In genomic region chr20:4819901-4820300, GRCh38 we compare ENCODE assay signal across 28 cellular contexts. TPM values are rescaled to one million over a fixed set of nuclear protein-coding genes. Genes with fewer than 3 reads are reported as not detected.
DNase-seq lines count a peak whose midpoint lies in the region; ATAC-seq and TF ChIP-seq lines count a peak whose summit lies in the region.
"Had no signal": no experiment of that assay in that cellular context is flagged by ENCODE, and none has a peak within 500 bp of the region (broad histone marks: within the 10 kb centered on the region; RNA-seq: fewer than 3 reads in every experiment).

No MANE protein-coding gene starts in this region.

- H3K9me3 ChIP-seq in IMR-90 (ENCODE audit: control insufficient read depth, insufficient read depth, low read length) (no peaks in the 10 kb centered on the region), gastrocnemius medialis (no peaks in the 10 kb centered on the region)
- H3K9me3 ChIP-seq: ascending aorta, pancreas, Peyer's patch, upper lobe of right lung had no signal

- no peak overlapping the region for H2AK9ac ChIP-seq in IMR-90 (replicated peaks; ENCODE audit: low read depth, low read length, poor library complexity)

- no peak overlapping the region for H3K9ac ChIP-seq in IMR-90 (ENCODE audit: low read depth, low read length)
- H3K9ac ChIP-seq: BLaER1 had no signal

- 100% methylated on average over 2 of the region's 4 CpGs; no CpG with 5 or more reads in 1 of the 2 experiments for WGBS in IMR-90 (ENCODE audit: extremely low coverage in 2 of 2, insufficient read length in 1 of 2), 2 experiments

- H2BK15ac ChIP-seq in IMR-90 (ENCODE audit: low read depth, low read length), result no peak overlapping the region

- H3K27ac Mint-ChIP-seq in CD14-positive monocyte, result peak overlapping the region; percentile 14 to 96 (median 81)
- H3K27ac Mint-ChIP-seq in naive thymus-derived CD8-positive, alpha-beta T cell, result peak overlapping the region in 7 of 10 donors; percentile 33 to 82 (median 63)
- H3K27ac Mint-ChIP-seq: activated naive CD8-positive, alpha-beta T cell treated with anti-CD3 and anti-CD28 coated beads for 36 hours; WTC11 had no signal

- H3K4me3 ChIP-seq in IMR-90 (ENCODE audit: insufficient read depth, low read depth, low read length) (no peak overlapping the region), gastrocnemius medialis (no peak overlapping the region)
- H3K4me3 ChIP-seq: ascending aorta, BLaER1, pancreas, Peyer's patch, upper lobe of right lung had no signal

- H3K79me1 ChIP-seq in IMR-90 (ENCODE audit: low read depth in 1 of 2, low read length in 2 of 2), result no peaks in the 10 kb centered on the region; a peak in 1 of 4 replicates

- no peak overlapping the region for H3K4me2 ChIP-seq in IMR-90 (ENCODE audit: low read depth, low read length)

- ATAC-seq in IMR-90 (ENCODE audit: low read depth) (no peak), gastrocnemius medialis (no peak), HG03439 (IDR thresholded peaks at IDR 0.05; ENCODE audit: unreplicated experiment) (no peak)
- ATAC-seq in naive thymus-derived CD8-positive, alpha-beta T cell, result no peak
- ATAC-seq: HepG2, left ventricle myocardium superior, pancreas, WTC11 had no signal

- no peak for TF ChIP-seq RAD21 in IMR-90 (IDR thresholded peaks at IDR 0.05; ENCODE audit: low read length)

- POLR2A ChIA-PET in IMR-90 (lab: Charles Lee; ENCODE audit: unreplicated experiment), result no interaction called here
- POLR2A ChIA-PET in naive thymus-derived CD8-positive, alpha-beta T cell (lab: Charles Lee), result interaction anchor here (0.7 to 0.8 kb wide), 2 partner anchors 10 to 20 kb away, joined by 3 to 4 read pairs; no protein-coding TSS in a partner anchor

- peaks cover 8% of the 10 kb centered on the region; the same call in 1 of the 2 replicates for H4K20me1 ChIP-seq in IMR-90 (ENCODE audit: insufficient read depth, low read length)

- H2BK5ac ChIP-seq in IMR-90 (ENCODE audit: low read depth, low read length, poor library complexity, severe bottlenecking), result no peak overlapping the region

- dilution Hi-C loops in IMR-90 (cut with HindIII; ENCODE audit: low sequenced_read_pairs, unreplicated experiment), result no loop called here

- H3K9me1 ChIP-seq in IMR-90 (ENCODE audit: insufficient read depth, low read length), result no peaks in the 10 kb centered on the region

- in situ Hi-C loops in IMR-90 (cut with MboI; ENCODE audit: low sequenced_read_pairs) (no loop called here), gastrocnemius medialis (cut with MboI; ENCODE audit: low sequenced_read_pairs in 4 of 4) (no loop called here)

- H3K4me1 ChIP-seq in IMR-90 (ENCODE audit: control insufficient read depth, insufficient read depth, low read length) (peaks cover 15% of the 10 kb centered on the region), gastrocnemius medialis (peaks cover 0 to 9% of the 10 kb centered on the region in 2 donors)

- TF ChIP-seq POLR2A in IMR-90 (IDR thresholded peaks at IDR 0.05; ENCODE audit: low read depth, low read length), result no peak
- no peak for TF ChIP-seq POLR2A in gastrocnemius medialis (IDR thresholded peaks at IDR 0.05)

- BruUV-seq in IMR-90 (replicated peaks; lab: Mats Ljungman, UMichigan), result no TSS peak

- H3K36me3 ChIP-seq in IMR-90 (ENCODE audit: control insufficient read depth, insufficient read depth, low read length) (peaks cover 8% of the 10 kb centered on the region; the same call in 1 of the 2 replicates), gastrocnemius medialis (no peaks in the 10 kb centered on the region)
- H3K36me3 ChIP-seq: ascending aorta, pancreas, Peyer's patch, upper lobe of right lung had no signal

- no peak overlapping the region for H2AFZ ChIP-seq in IMR-90 (replicated peaks; ENCODE audit: low read length, poor library complexity)

- no peak overlapping the region for H2BK120ac ChIP-seq in IMR-90 (ENCODE audit: low read depth, low read length)

- no peak overlapping the region for H4K8ac ChIP-seq in IMR-90 (ENCODE audit: low read depth in 2 of 2, low read length in 2 of 2)

- H3K4me3 Mint-ChIP-seq in CD14-positive monocyte, result peak overlapping the region in 1 of 2 donors; percentile 30
- H3K4me3 Mint-ChIP-seq in naive thymus-derived CD8-positive, alpha-beta T cell, result peak overlapping the region in 1 of 10 donors; percentile 29
- H3K4me3 Mint-ChIP-seq: activated naive CD8-positive, alpha-beta T cell treated with anti-CD3 and anti-CD28 coated beads for 36 hours; nephron progenitor cell; WTC11 had no signal

- DNase-seq in CD14-positive monocyte (ENCODE audit: low spot score) (no peak), IMR-90 (no peak), gastrocnemius medialis (no peak), NCI-H2171 treated with DMSO at 0.1 percent for 48 hours (lab: John Stamatoyannopoulos, UW) (no peak)
- DNase-seq in naive thymus-derived CD8-positive, alpha-beta T cell, result no peak
- DNase-seq in activated CD4-positive, alpha-beta T cell treated with anti-CD3 and anti-CD28 coated beads for 48 hours, result no peak
- DNase-seq: ACHN; activated CD4-positive, alpha-beta T cell treated with anti-CD3 and anti-CD28 coated beads, Interleukin-2, amount 50 U/mL, for 48 hours; activated CD8-positive, alpha-beta memory T cell treated with anti-CD3 and anti-CD28 coated beads, Interleukin-2, amount 50 U/mL, for 48 hours; activated naive CD8-positive, alpha-beta T cell treated with anti-CD3 and anti-CD28 coated beads for 36 hours; dermis blood vessel endothelial cell; left ventricle myocardium superior; NCI-H1092 treated with DMSO at 0.1 percent for 48 hours; NCI-H187 treated with DMSO at 0.1 percent for 48 hours; NCI-H524; nephron progenitor cell; NK-92 treated with Interleukin-12 subunit alpha and Interleukin-12 subunit beta, amount 100 ng/mL, for 24 hours; pancreas; Peyer's patch; retina; SW 1271; upper lobe of right lung had no signal

- H3K14ac ChIP-seq in IMR-90 (replicated peaks; ENCODE audit: low read depth, low read length), result no peak overlapping the region

- H2AK5ac ChIP-seq in IMR-90 (ENCODE audit: low read depth, low read length), result no peak overlapping the region

- H3K4me1 Mint-ChIP-seq in CD14-positive monocyte, result peaks cover 75% of the 10 kb centered on the region
- peaks cover 26 to 63% (median 55%) of the 10 kb centered on the region in 4 donors for H3K4me1 Mint-ChIP-seq in naive thymus-derived CD8-positive, alpha-beta T cell

- no peak overlapping the region for H3K56ac ChIP-seq in IMR-90 (ENCODE audit: extremely low read depth, insufficient read depth, low read length)

- no peak overlapping the region for H3K18ac ChIP-seq in IMR-90 (ENCODE audit: low read depth, low read length)

- H2BK20ac ChIP-seq in IMR-90 (ENCODE audit: low read depth, low read length), result no peak overlapping the region

- H3K9me3 Mint-ChIP-seq in CD14-positive monocyte, result peaks cover 0 to 2% (median 0%) of the 10 kb centered on the region in 7 donors
- H3K9me3 Mint-ChIP-seq in naive thymus-derived CD8-positive, alpha-beta T cell, result no peaks in the 10 kb centered on the region
- H3K9me3 Mint-ChIP-seq: activated naive CD8-positive, alpha-beta T cell treated with anti-CD3 and anti-CD28 coated beads for 36 hours; nephron progenitor cell had no signal

- 0 out of 2 replicates have a peak overlapping the region, but pooled peaks have one; percentile 4 for H3K4ac ChIP-seq in IMR-90 (ENCODE audit: low read depth, low read length)

- CTCF ChIA-PET in IMR-90 (lab: Yijun Ruan, JAX), result interaction anchor here (0.6 kb wide), 1 partner anchor 13 kb away, joined by 3 read pairs; no protein-coding TSS in a partner anchor

- intact Hi-C loops in CD14-positive monocyte (cut with micrococcal nuclease), result loop anchor here in 1 of 2 donors (10.0 kb wide), 1 partner anchor 265 kb away; no protein-coding TSS in a partner anchor
- intact Hi-C loops in IMR-90 (cut with micrococcal nuclease), result no loop called here
- intact Hi-C loops in gastrocnemius medialis (cut with DNase I; ENCODE audit: low total_unique reads), result no loop called here

- TF ChIP-seq CTCF in CD14-positive monocyte (IDR thresholded peaks at IDR 0.05), result no peak
- TF ChIP-seq CTCF in IMR-90 (conservative IDR thresholded peaks at IDR 0.05; ENCODE audit: low read depth, low read length), result no peak
- TF ChIP-seq CTCF in gastrocnemius medialis (IDR thresholded peaks at IDR 0.05 in 4 of 5, conservative IDR thresholded peaks at IDR 0.05 in 1 of 5), result no peak

- H3K27me3 Mint-ChIP-seq in CD14-positive monocyte (ENCODE audit: low read depth in 3 of 3), result no peaks in the 10 kb centered on the region
- no peaks in the 10 kb centered on the region for H3K27me3 Mint-ChIP-seq in naive thymus-derived CD8-positive, alpha-beta T cell
- H3K27me3 Mint-ChIP-seq: activated naive CD8-positive, alpha-beta T cell treated with anti-CD3 and anti-CD28 coated beads for 36 hours had no signal

- no peak overlapping the region for H3K23ac ChIP-seq in IMR-90 (ENCODE audit: low read depth, low read length)

- peaks cover 59 to 72% of the 10 kb centered on the region in 2 donors for H3K36me3 Mint-ChIP-seq in CD14-positive monocyte
- peaks cover 0 to 39% (median 8%) of the 10 kb centered on the region in 3 donors for H3K36me3 Mint-ChIP-seq in naive thymus-derived CD8-positive, alpha-beta T cell

- H3K27ac ChIP-seq in IMR-90 (ENCODE audit: insufficient read depth, low read length) (no peak overlapping the region), cingulate gyrus (ENCODE audit: low read depth, low read length) (peak overlapping the region; percentile 21), gastrocnemius medialis (no peak overlapping the region)
- H3K27ac ChIP-seq: ascending aorta, BLaER1, pancreas, upper lobe of right lung had no signal

- no peak overlapping the region for H4K5ac ChIP-seq in IMR-90 (ENCODE audit: low read depth, low read length)

- H3K27me3 ChIP-seq in IMR-90 (ENCODE audit: control insufficient read depth, insufficient read depth, low read length) (no peaks in the 10 kb centered on the region), gastrocnemius medialis (peaks cover 10 to 20% (median 13%) of the 10 kb centered on the region in 3 donors)
- H3K27me3 ChIP-seq: ascending aorta, BLaER1, pancreas, Peyer's patch, upper lobe of right lung had no signal

- H4K91ac ChIP-seq in IMR-90 (ENCODE audit: insufficient read depth, low read depth, low read length), result no peak overlapping the region

TF ChIP-seq in IMR-90, 13 proteins besides CTCF, POLR2A, EP300 and RAD21 (continues in another document):
- TF ChIP-seq SMC3 (IDR thresholded peaks at IDR 0.05; ENCODE audit: low read depth, low read length), result no peak
- no peak for TF ChIP-seq MAFK (IDR thresholded peaks at IDR 0.05; ENCODE audit: low read depth, low read length)
- no peak for TF ChIP-seq CHD1 (IDR thresholded peaks at IDR 0.05; ENCODE audit: low read depth, low read length)

RNA-seq across cellular contexts. Expression of gene RASSF2, which starts 3.5 kb away (rescaled TPM):
- polyA plus RNA-seq in CD14-positive monocyte (100 to 1,000 TPM; 167 to 214 TPM), IMR-90 (2012; rRNA removed) (1.5 and 2.0 TPM in 2 replicates)
- total RNA-seq in IMR-90 (2012; rRNA removed) (4.2 and 4.5 TPM in 2 replicates), gastrocnemius medialis (1 to 10 TPM in 3 of 4 donors, under 1 TPM in 1; 0.90 to 3.1 (median 2.6) TPM)
- polyA plus RNA-seq in IMR-90 (2012; cell fraction: cytosol; rRNA removed), result 0.73 and 1.1 TPM in 2 replicates
- 0.39 and 1.7 TPM in 2 replicates for polyA plus RNA-seq in IMR-90 (2012; cell fraction: nucleus; rRNA removed; ENCODE audit: low replicate concordance)
- 10 to 100 TPM; 29.5 to 31.7 TPM for total RNA-seq in naive thymus-derived CD8-positive, alpha-beta T cell
- polyA plus RNA-seq in naive thymus-derived CD8-positive, alpha-beta T cell, result 10 to 100 TPM; 20.0 to 26.4 (median 22.4) TPM
